31 cellular contexts compared by ENCODE assay signal in the genomic region with DNA sequence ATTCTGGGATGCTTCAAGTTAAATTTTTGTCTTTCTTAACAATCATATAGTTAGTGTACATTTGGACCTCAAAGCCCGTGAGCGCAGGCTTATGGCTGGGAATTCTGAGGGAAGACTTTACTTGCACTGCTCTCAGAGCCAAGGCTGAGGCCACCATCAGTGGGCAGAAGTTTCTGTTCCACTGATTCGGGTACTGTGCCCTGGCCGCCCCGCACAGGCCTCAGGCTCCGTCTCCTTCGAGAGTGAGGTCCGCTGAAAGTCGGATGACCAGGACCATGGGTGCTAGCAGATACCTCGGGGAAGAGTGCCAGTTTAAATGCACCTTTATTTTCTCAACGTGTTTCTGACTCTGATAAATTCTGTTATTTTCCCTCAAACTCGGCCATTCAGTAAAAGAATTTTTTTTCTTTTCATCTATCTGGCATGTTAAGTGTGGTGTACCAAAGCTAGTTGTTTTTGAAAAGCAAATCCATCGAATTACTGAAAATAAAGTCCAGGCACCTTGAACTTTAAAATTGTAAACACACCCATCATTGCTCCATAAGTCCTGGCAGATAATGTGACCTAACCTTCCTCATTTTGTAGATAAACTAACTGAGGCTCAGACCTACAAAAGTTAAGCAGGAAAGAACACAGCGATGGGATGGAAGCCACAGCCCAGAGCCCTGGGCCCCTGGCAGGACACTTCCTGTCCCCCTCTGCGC.
"Had no signal": no experiment of that assay in that cellular context is flagged by ENCODE, and none has a peak within 500 bp of the region (broad histone marks: within the 10 kb centered on the region; RNA-seq: fewer than 3 reads in every experiment).

No MANE protein-coding gene starts in this region.

- DNase-seq: activated B cell treated with CpG ODN at 0.5 μM for 24 hours; activated CD4-positive, alpha-beta T cell treated with anti-CD3 and anti-CD28 coated beads for 48 hours; activated CD4-positive, alpha-beta T cell treated with anti-CD3 and anti-CD28 coated beads, Interleukin-2, amount 50 U/mL, for 1 hour; activated CD4-positive, alpha-beta T cell treated with anti-CD3 and anti-CD28 coated beads, Interleukin-2, amount 50 U/mL, for 48 hours; activated CD8-positive, alpha-beta memory T cell treated with anti-CD3 and anti-CD28 coated beads for 24 hours; activated CD8-positive, alpha-beta memory T cell treated with anti-CD3 and anti-CD28 coated beads, Interleukin-2, amount 50 U/mL, for 4 hours; activated CD8-positive, alpha-beta T cell treated with anti-CD3 and anti-CD28 coated beads for 36 hours; activated effector memory CD4-positive, alpha-beta T cell treated with anti-CD3 and anti-CD28 coated beads, Interleukin-2, amount 50 U/mL, for 16 hours; activated naive CD4-positive, alpha-beta T cell treated with anti-CD3 and anti-CD28 coated beads for 36 hours; activated naive CD8-positive, alpha-beta T cell treated with anti-CD3 and anti-CD28 coated beads for 36 hours; activated naive CD8-positive, alpha-beta T cell treated with anti-CD3 and anti-CD28 coated beads, Interleukin-2, amount 50 U/mL, for 24 hours; activated T-cell treated with anti-CD3 and anti-CD28 coated beads, Interleukin-2, amount 50 U/mL, for 1 hour; activated T-cell treated with anti-CD3 and anti-CD28 coated beads, Interleukin-2, amount 50 U/mL, for 48 hours; adrenal gland; amygdala; cortex of kidney; dermis blood vessel endothelial cell; effector CD4-positive, alpha-beta T cell; effector memory CD8-positive, alpha-beta T cell; erythroblast; foreskin keratinocyte; gastrocnemius medialis; T-helper 1 cell; T-helper 17 cell; T1000; WERI-Rb-1 had no signal

- H3K27me3 ChIP-seq: adrenal gland, ascending aorta, foreskin keratinocyte, gastrocnemius medialis had no signal

- H3K36me3 ChIP-seq: adrenal gland, ascending aorta, breast epithelium, cardiac muscle cell, esophagus muscularis mucosa, gastrocnemius medialis, WERI-Rb-1 had no signal

- ATAC-seq: activated CD4-positive, CD25-positive, alpha-beta regulatory T cell treated with anti-CD3 and anti-CD28 coated beads, Interleukin-2, amount 50 U/mL, for 24 hours; activated CD8-positive, alpha-beta T cell treated with anti-CD3 and anti-CD28 coated beads for 36 hours; activated naive CD8-positive, alpha-beta T cell treated with anti-CD3 and anti-CD28 coated beads, Interleukin-2, amount 50 U/mL, for 24 hours; effector memory CD8-positive, alpha-beta T cell; foreskin keratinocyte; gastrocnemius medialis; T-helper 17 cell had no signal

- H3K9me3 ChIP-seq: adrenal gland, ascending aorta, esophagus muscularis mucosa, gastrocnemius medialis had no signal

- H3K4me1 ChIP-seq: adrenal gland, ascending aorta, breast epithelium, esophagus muscularis mucosa, foreskin keratinocyte, gastrocnemius medialis had no signal

- H3K27ac ChIP-seq: adrenal gland, ascending aorta, breast epithelium, cardiac muscle cell, esophagus muscularis mucosa, foreskin keratinocyte, gastrocnemius medialis, WERI-Rb-1 had no signal

- H3K4me3 ChIP-seq: adrenal gland, ascending aorta, breast epithelium, cardiac muscle cell, esophagus muscularis mucosa, gastrocnemius medialis had no signal
